ENCODE assay signal across 5 cellular contexts in the genomic region with DNA sequence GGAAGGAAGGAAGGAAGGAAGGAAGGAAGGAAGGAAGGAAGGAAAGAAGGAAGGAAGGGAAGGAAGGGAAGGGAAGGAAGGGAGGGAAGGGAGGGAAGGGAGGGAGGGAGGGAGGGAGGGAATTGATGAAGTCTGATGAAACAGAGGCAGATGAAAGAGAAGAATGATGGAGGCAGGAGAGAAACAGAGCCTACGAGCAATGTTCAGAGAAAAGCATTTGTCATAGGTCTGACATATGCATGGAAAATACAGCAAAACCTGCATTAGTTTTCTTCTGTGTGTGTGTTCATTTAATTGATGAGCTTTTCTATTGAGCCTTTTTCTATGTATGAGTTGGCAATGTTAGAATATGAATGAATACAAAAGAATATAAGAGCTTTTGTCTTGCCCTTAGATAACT.
"Had no signal": no experiment of that assay in that cellular context is flagged by ENCODE, and none has a peak within 500 bp of the region (broad histone marks: within the 10 kb centered on the region; RNA-seq: fewer than 3 reads in every experiment).

No MANE protein-coding gene starts in this region.

- DNase-seq: IMR-90, KBM-7, KG1 had no signal

- H3K4me3 ChIP-seq: K562 had no signal

- H3K27ac ChIP-seq: HL-60 had no signal
